10 cellular contexts compared by ENCODE assay signal in the genomic region with DNA sequence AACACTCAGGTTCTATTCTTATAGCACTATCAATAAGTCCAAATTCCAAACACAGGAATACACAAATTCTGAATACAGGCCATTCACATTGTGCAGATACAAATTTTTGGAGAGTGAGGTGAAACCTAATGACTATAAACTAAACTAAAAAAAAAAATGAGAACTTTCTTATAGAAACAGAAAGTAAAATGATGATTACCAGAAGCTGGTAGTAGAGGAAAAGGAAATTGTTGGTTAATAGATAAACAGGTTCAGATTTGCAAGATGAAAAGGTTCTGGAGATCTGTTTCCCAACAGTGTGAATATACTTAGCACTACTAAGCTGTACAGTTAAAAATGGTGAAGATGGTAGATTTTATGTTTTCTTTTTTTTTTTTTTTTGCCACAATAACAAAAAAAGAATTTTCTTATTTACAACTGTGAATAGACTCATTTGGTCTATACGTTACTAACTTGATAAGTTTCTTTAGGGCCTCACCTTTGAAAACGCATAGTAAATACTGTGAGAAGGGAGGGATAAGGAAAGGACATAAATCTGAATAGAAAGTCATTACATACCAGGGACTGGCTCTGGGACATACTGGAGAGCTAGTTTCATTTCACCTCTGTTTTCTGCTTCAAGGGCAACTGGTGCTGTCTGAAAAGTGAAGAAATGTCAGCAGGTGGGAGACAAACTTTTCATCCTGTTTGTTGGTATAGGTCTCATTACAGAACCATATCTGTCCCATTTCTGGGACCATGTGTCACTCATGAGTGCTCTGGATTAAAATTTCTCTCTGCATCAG. TPM values are rescaled to one million over a fixed set of nuclear protein-coding genes. Genes with fewer than 3 reads are reported as not detected.
DNase-seq lines count a peak whose midpoint lies in the region; ATAC-seq and TF ChIP-seq lines count a peak whose summit lies in the region.
"Had no signal": no experiment of that assay in that cellular context is flagged by ENCODE, and none has a peak within 500 bp of the region (broad histone marks: within the 10 kb centered on the region; RNA-seq: fewer than 3 reads in every experiment).

No MANE protein-coding gene starts in this region.

- peak overlapping the region; percentile 83 for H3K4me3 Mint-ChIP-seq in natural killer cell

- peaks cover 16 to 27% of the 10 kb centered on the region in 2 donors for H3K4me1 Mint-ChIP-seq in natural killer cell

- TF ChIP-seq CTCF in natural killer cell (IDR thresholded peaks at IDR 0.05): no peak

- H3K27me3 Mint-ChIP-seq in natural killer cell (ENCODE audit: low read depth in 2 of 2): no peaks in the 10 kb centered on the region

- ATAC-seq in HG02588 (IDR thresholded peaks at IDR 0.05; ENCODE audit: unreplicated experiment) (peak; percentile 75), HG03571 (IDR thresholded peaks at IDR 0.05; ENCODE audit: unreplicated experiment) (peak; percentile 85), natural killer cell (peak; percentile 61 to 82 (median 70)), SK-N-SH treated with all-trans-retinoic acid at 6 μM for 48 hours (no peak)
- ATAC-seq: heart right ventricle had no signal

- no peaks in the 10 kb centered on the region for H3K9me3 Mint-ChIP-seq in natural killer cell

- peaks cover 17% of the 10 kb centered on the region for H3K36me3 Mint-ChIP-seq in natural killer cell

- DNase-seq in NOMO-1 treated with DMSO at 0.1 percent for 48 hours (lab: John Stamatoyannopoulos, UW; ENCODE audit: unreplicated experiment) (peak; percentile 43), NOMO-1 treated with dmso at 0.1 percent for 144 hours (lab: John Stamatoyannopoulos, UW; ENCODE audit: unreplicated experiment) (no peak), natural killer cell (no peak), A172 (ENCODE audit: low spot score) (no peak), amniotic stem cell (lab: John Stamatoyannopoulos, UW) (no peak)
- DNase-seq: heart right ventricle, MG63 had no signal

- intact Hi-C loops in natural killer cell (cut with micrococcal nuclease): loop anchor here (5.0 to 10.0 kb wide), 2 partner anchors 52 to 155 kb away; partner anchors contain the start of gene CCDC83

- peak overlapping the region; percentile 88 to 92 for H3K27ac Mint-ChIP-seq in natural killer cell

TF ChIP-seq in SK-N-SH treated with all-trans-retinoic acid at 6 μM for 48 hours, 23 proteins besides CTCF, POLR2A, EP300 and RAD21:
- TF ChIP-seq CREB5 (CRISPR knock-in tag; IDR thresholded peaks at IDR 0.05; ENCODE audit: low read depth) (no peak), TOX (CRISPR knock-in tag; IDR thresholded peaks at IDR 0.05; ENCODE audit: borderline replicate concordance) (no peak), RARB (CRISPR knock-in tag; IDR thresholded peaks at IDR 0.05) (no peak), GLIS3 (CRISPR knock-in tag; IDR thresholded peaks at IDR 0.05) (no peak), ZC3H10 (CRISPR knock-in tag; IDR thresholded peaks at IDR 0.05) (no peak), CSDC2 (CRISPR knock-in tag; IDR thresholded peaks at IDR 0.05) (no peak), POU6F1 (CRISPR knock-in tag; IDR thresholded peaks at IDR 0.05; ENCODE audit: borderline replicate concordance, low read depth) (no peak), ARNTL (CRISPR knock-in tag; IDR thresholded peaks at IDR 0.05; ENCODE audit: borderline replicate concordance, low read depth) (no peak), ZFP3 (CRISPR knock-in tag; IDR thresholded peaks at IDR 0.05) (no peak), ZFP30 (CRISPR knock-in tag; IDR thresholded peaks at IDR 0.05) (no peak)

RNA-seq across cellular contexts. Expression of gene CCDC89, which starts 14.2 kb away (rescaled TPM):
- under 1 TPM; 0.25 to 0.31 (median 0.25) TPM for total RNA-seq in natural killer cell
- 11.5 and 13.6 TPM in 2 replicates for total RNA-seq in A172 (2014; rRNA removed; shearing (Covaris generic))

RNA-seq across cellular contexts. Expression of gene CREBZF, which starts 35.2 kb away (rescaled TPM):
- total RNA-seq in natural killer cell: 10 to 100 TPM; 60.1 to 92.7 (median 82.0) TPM
- total RNA-seq in A172 (2014; rRNA removed; shearing (Covaris generic)): 46.6 and 54.2 TPM in 2 replicates

RNA-seq across cellular contexts. Expression of gene TMEM126A, which starts 52.4 kb away (rescaled TPM):
- 10 to 100 TPM; 16.8 to 27.6 (median 23.2) TPM for total RNA-seq in natural killer cell
- total RNA-seq in A172 (2014; rRNA removed; shearing (Covaris generic)): 116 and 134 TPM in 2 replicates
